In genomic region chr2:190842606-190843104, GRCh38 we compare ENCODE assay signal across 17 cellular contexts. TPM values are rescaled to one million over a fixed set of nuclear protein-coding genes. Genes with fewer than 3 reads are reported as not detected.
A peak's percentile ranks its signal among the peaks of the same experiment; 100 is the strongest.
DNase-seq lines count a peak whose midpoint lies in the region; ATAC-seq and TF ChIP-seq lines count a peak whose summit lies in the region.
"Had no signal": no experiment of that assay in that cellular context is flagged by ENCODE, and none has a peak within 500 bp of the region (broad histone marks: within the 10 kb centered on the region; RNA-seq: fewer than 3 reads in every experiment).

No MANE protein-coding gene starts in this region.

- H3K18ac ChIP-seq in IMR-90 (ENCODE audit: low read depth, low read length): no peak overlapping the region

- H2BK120ac ChIP-seq in IMR-90 (ENCODE audit: low read depth, low read length): no peak overlapping the region

- H3K56ac ChIP-seq in IMR-90 (ENCODE audit: extremely low read depth, insufficient read depth, low read length): no peak overlapping the region

- no peak for TF ChIP-seq RAD21 in IMR-90 (IDR thresholded peaks at IDR 0.05; ENCODE audit: low read length)

- H3K9me1 ChIP-seq in IMR-90 (ENCODE audit: insufficient read depth, low read length): peaks cover 13% of the 10 kb centered on the region

- peak overlapping the region; percentile 24; the same call in 1 of the 2 replicates for H2BK20ac ChIP-seq in IMR-90 (ENCODE audit: low read depth, low read length)

- no peak overlapping the region for H3K23ac ChIP-seq in IMR-90 (ENCODE audit: low read depth, low read length)

- no peak for ATAC-seq in activated naive CD4-positive, alpha-beta T cell treated with anti-CD3 and anti-CD28 coated beads, Interleukin-2, amount 50 U/mL, for 72 hours
- no peak for ATAC-seq in IMR-90 (ENCODE audit: low read depth)

- H4K91ac ChIP-seq in IMR-90 (ENCODE audit: insufficient read depth, low read depth, low read length): no peak overlapping the region

- no peak for DNase-seq in activated naive CD4-positive, alpha-beta T cell treated with anti-CD3 and anti-CD28 coated beads for 36 hours
- DNase-seq in activated naive CD4-positive, alpha-beta T cell treated with anti-CD3 and anti-CD28 coated beads, Interleukin-2, amount 50 U/mL, for 72 hours (ENCODE audit: low spot score in 2 of 2): no peak
- DNase-seq in IMR-90 (no peak), cerebellar nuclear complex (lab: John Stamatoyannopoulos, UW) (peak; percentile 8 to 30), smooth muscle cell (lab: John Stamatoyannopoulos, UW; ENCODE audit: unreplicated experiment) (no peak), NCI-H82 (lab: John Stamatoyannopoulos, UW) (no peak), GM10248 (ENCODE audit: extremely low spot score) (no peak)
- DNase-seq: COR-L47, DMS153, EL, HCEC 1CT, KBM-7, NCI-H1092, NCI-H226, NCI-H526, OCI-M1 had no signal

- no peak for TF ChIP-seq CTCF in IMR-90 (conservative IDR thresholded peaks at IDR 0.05; ENCODE audit: low read depth, low read length)
- TF ChIP-seq CTCF in smooth muscle cell (IDR thresholded peaks at IDR 0.05; ENCODE audit: borderline replicate concordance, insufficient read depth, poor library complexity, severe bottlenecking): no peak
- TF ChIP-seq CTCF in GM10248 (IDR thresholded peaks at IDR 0.05; ENCODE audit: control extremely low read depth, extremely low read depth, low read depth, missing control alignments): no peak

- no peak overlapping the region for H3K9ac ChIP-seq in IMR-90 (ENCODE audit: low read depth, low read length)
- no peak overlapping the region for H3K9ac ChIP-seq in smooth muscle cell (ENCODE audit: low read depth)

- no peak overlapping the region for H3K14ac ChIP-seq in IMR-90 (replicated peaks; ENCODE audit: low read depth, low read length)

- no peak for TF ChIP-seq POLR2A in IMR-90 (IDR thresholded peaks at IDR 0.05; ENCODE audit: low read depth, low read length)

- H2AFZ ChIP-seq in IMR-90 (replicated peaks; ENCODE audit: low read length, poor library complexity) (no peak overlapping the region), smooth muscle cell (ENCODE audit: low read depth) (no peak overlapping the region)

- H3K4me1 ChIP-seq in IMR-90 (ENCODE audit: control insufficient read depth, insufficient read depth, low read length) (peaks cover 13% of the 10 kb centered on the region), smooth muscle cell (ENCODE audit: low read depth) (no peaks in the 10 kb centered on the region)

- dilution Hi-C loops in IMR-90 (cut with HindIII; ENCODE audit: low sequenced_read_pairs, unreplicated experiment): no loop called here

- no peak overlapping the region for H3K4ac ChIP-seq in IMR-90 (ENCODE audit: low read depth, low read length)

- BruUV-seq in IMR-90 (replicated peaks; lab: Mats Ljungman, UMichigan): no TSS peak

- no peaks in the 10 kb centered on the region for H3K36me3 ChIP-seq in IMR-90 (ENCODE audit: control insufficient read depth, insufficient read depth, low read length)
- H3K36me3 ChIP-seq in smooth muscle cell (ENCODE audit: low read depth): no peaks in the 10 kb centered on the region

- CTCF ChIA-PET in activated naive CD4-positive, alpha-beta T cell treated with anti-CD3 and anti-CD28 coated beads for 36 hours (lab: Charles Lee): no interaction called here
- CTCF ChIA-PET in IMR-90 (lab: Yijun Ruan, JAX) (no interaction called here), GM10248 (lab: Yijun Ruan, JAX) (interaction anchor here (1.5 kb wide), 1 partner anchor 8 kb away, joined by 6 read pairs; no protein-coding TSS in a partner anchor)

- no peaks in the 10 kb centered on the region for H3K27me3 ChIP-seq in IMR-90 (ENCODE audit: control insufficient read depth, insufficient read depth, low read length)
- no peaks in the 10 kb centered on the region for H3K27me3 ChIP-seq in smooth muscle cell (ENCODE audit: low read depth)

- no peak overlapping the region for H3K27ac ChIP-seq in IMR-90 (ENCODE audit: insufficient read depth, low read length)
- H3K27ac ChIP-seq in smooth muscle cell (ENCODE audit: low read depth): peak overlapping the region; percentile 97

- no peaks in the 10 kb centered on the region for H4K20me1 ChIP-seq in IMR-90 (ENCODE audit: insufficient read depth, low read length)
- H4K20me1 ChIP-seq in smooth muscle cell (ENCODE audit: low read depth): no peaks in the 10 kb centered on the region

- in situ Hi-C loops in IMR-90 (cut with MboI; ENCODE audit: low sequenced_read_pairs): no loop called here

- no peak overlapping the region for H3K4me3 Mint-ChIP-seq in activated naive CD4-positive, alpha-beta T cell treated with anti-CD3 and anti-CD28 coated beads for 36 hours
- H3K4me3 Mint-ChIP-seq: CD14-positive monocyte had no signal

- no peak overlapping the region for H2AK9ac ChIP-seq in IMR-90 (replicated peaks; ENCODE audit: low read depth, low read length, poor library complexity)

- H4K8ac ChIP-seq in IMR-90 (ENCODE audit: low read depth in 2 of 2, low read length in 2 of 2): no peak overlapping the region

- WGBS in IMR-90 (ENCODE audit: extremely low coverage in 2 of 2, insufficient read length in 1 of 2), 2 experiments: 100% methylated on average over 1 of the region's 1 CpG; no CpG with 5 or more reads in 1 of the 2 experiments
- 95% methylated on average over 1 of the region's 1 CpG for WGBS in smooth muscle cell (ENCODE audit: low lambda C conversion rate)

- H3K4me3 ChIP-seq in IMR-90 (ENCODE audit: insufficient read depth, low read depth, low read length) (no peak overlapping the region), smooth muscle cell (no peak overlapping the region)

- H3K79me2 ChIP-seq in smooth muscle cell (ENCODE audit: low read depth): no peaks in the 10 kb centered on the region

- no peak overlapping the region for H2AK5ac ChIP-seq in IMR-90 (ENCODE audit: low read depth, low read length)

- no peaks in the 10 kb centered on the region for H3K27me3 Mint-ChIP-seq in activated naive CD4-positive, alpha-beta T cell treated with anti-CD3 and anti-CD28 coated beads for 36 hours (ENCODE audit: low read depth)

- H3K36me3 Mint-ChIP-seq in activated naive CD4-positive, alpha-beta T cell treated with anti-CD3 and anti-CD28 coated beads for 36 hours (ENCODE audit: low read depth): peaks cover 2% of the 10 kb centered on the region
- H3K36me3 Mint-ChIP-seq in activated naive CD4-positive, alpha-beta T cell treated with anti-CD3 and anti-CD28 coated beads, Interleukin-2, amount 50 U/mL, for 72 hours: peaks cover 4 to 13% of the 10 kb centered on the region in 2 donors
- H3K36me3 Mint-ChIP-seq: CD14-positive monocyte had no signal

- intact Hi-C loops in activated naive CD4-positive, alpha-beta T cell treated with anti-CD3 and anti-CD28 coated beads for 36 hours (cut with micrococcal nuclease): loop anchor here (5.0 kb wide), 2 partner anchors 195 to 835 kb away; partner anchors contain the start of genes NAB1 and NABP1
- intact Hi-C loops in IMR-90 (cut with micrococcal nuclease): no loop called here

- peak overlapping the region; percentile 25 for H3K27ac Mint-ChIP-seq in activated naive CD4-positive, alpha-beta T cell treated with anti-CD3 and anti-CD28 coated beads for 36 hours
- H3K27ac Mint-ChIP-seq in activated naive CD4-positive, alpha-beta T cell treated with anti-CD3 and anti-CD28 coated beads, Interleukin-2, amount 50 U/mL, for 72 hours: peak overlapping the region in 1 of 2 donors; percentile 44
- H3K27ac Mint-ChIP-seq: CD14-positive monocyte had no signal

- POLR2A ChIA-PET in IMR-90 (lab: Charles Lee; ENCODE audit: unreplicated experiment) (no interaction called here), GM10248 (lab: Yijun Ruan, JAX) (no interaction called here)

- H2BK15ac ChIP-seq in IMR-90 (ENCODE audit: low read depth, low read length): no peak overlapping the region

- peaks cover 53% of the 10 kb centered on the region for H3K4me1 Mint-ChIP-seq in activated naive CD4-positive, alpha-beta T cell treated with anti-CD3 and anti-CD28 coated beads for 36 hours (ENCODE audit: low read depth)

- no peak overlapping the region for H2BK5ac ChIP-seq in IMR-90 (ENCODE audit: low read depth, low read length, poor library complexity, severe bottlenecking)

- no peak overlapping the region for H3K4me2 ChIP-seq in IMR-90 (ENCODE audit: low read depth, low read length)
- no peak overlapping the region for H3K4me2 ChIP-seq in smooth muscle cell

- peaks cover 0 to 3% of the 10 kb centered on the region in 2 experiments; a peak in 1 of 4 replicates for H3K79me1 ChIP-seq in IMR-90 (ENCODE audit: low read depth in 1 of 2, low read length in 2 of 2)

- H4K5ac ChIP-seq in IMR-90 (ENCODE audit: low read depth, low read length): no peak overlapping the region

- no peaks in the 10 kb centered on the region for H3K9me3 Mint-ChIP-seq in activated naive CD4-positive, alpha-beta T cell treated with anti-CD3 and anti-CD28 coated beads for 36 hours
- peaks cover 0 to 3% of the 10 kb centered on the region in 2 donors for H3K9me3 Mint-ChIP-seq in activated naive CD4-positive, alpha-beta T cell treated with anti-CD3 and anti-CD28 coated beads, Interleukin-2, amount 50 U/mL, for 72 hours
- H3K9me3 Mint-ChIP-seq: CD14-positive monocyte had no signal

- H3F3A ChIP-seq in smooth muscle cell (ENCODE audit: low read depth): peaks cover 3% of the 10 kb centered on the region

- H3K9me3 ChIP-seq in IMR-90 (ENCODE audit: control insufficient read depth, insufficient read depth, low read length) (no peaks in the 10 kb centered on the region), smooth muscle cell (replicated peaks; ENCODE audit: low read depth) (no peaks in the 10 kb centered on the region)

TF ChIP-seq in IMR-90, 13 proteins besides CTCF, POLR2A, EP300 and RAD21:
- TF ChIP-seq BHLHE40 (IDR thresholded peaks at IDR 0.05; ENCODE audit: low read depth, low read length) (no peak), MAFK (IDR thresholded peaks at IDR 0.05; ENCODE audit: low read depth, low read length) (peak; percentile 59)

RNA-seq across cellular contexts. Expression of gene GLS, which starts 38.0 kb away (rescaled TPM):
- 100 to 1,000 TPM; 248 to 255 TPM for total RNA-seq in activated naive CD4-positive, alpha-beta T cell treated with anti-CD3 and anti-CD28 coated beads for 36 hours
- 100 to 1,000 TPM; 282 to 501 TPM for total RNA-seq in activated naive CD4-positive, alpha-beta T cell treated with anti-CD3 and anti-CD28 coated beads, Interleukin-2, amount 50 U/mL, for 72 hours
- total RNA-seq in IMR-90 (2012; rRNA removed): 130 and 279 TPM in 2 replicates
- 63.2 and 87.5 TPM in 2 replicates for polyA plus RNA-seq in IMR-90 (2012; rRNA removed)
- polyA plus RNA-seq in IMR-90 (2012; cell fraction: cytosol; rRNA removed): 10.3 and 16.9 TPM in 2 replicates
- polyA plus RNA-seq in IMR-90 (2012; cell fraction: nucleus; rRNA removed; ENCODE audit: low replicate concordance): 45.0 and 212 TPM in 2 replicates
- 454 and 515 TPM in 2 replicates for total RNA-seq in smooth muscle cell
- polyA plus RNA-seq in smooth muscle cell: 76.2 and 114 TPM in 2 replicates

Comparison
In these comparisons a context has a peak if more than half of its experiments do, and no peak if none do; other contexts are left out.
1. DNase-seq: peak in cerebellar nuclear complex (2 of 2); none in activated naive CD4-positive, alpha-beta T cell treated with anti-CD3 and anti-CD28 coated beads for 36 hours (single experiment), activated naive CD4-positive, alpha-beta T cell treated with anti-CD3 and anti-CD28 coated beads, Interleukin-2, amount 50 U/mL, for 72 hours (0 of 2), IMR-90 (single experiment), smooth muscle cell (single experiment), NCI-H82 (single experiment) and GM10248 (single experiment).